Comparison of ENCODE assay signal across 8 cellular contexts in the genomic region with DNA sequence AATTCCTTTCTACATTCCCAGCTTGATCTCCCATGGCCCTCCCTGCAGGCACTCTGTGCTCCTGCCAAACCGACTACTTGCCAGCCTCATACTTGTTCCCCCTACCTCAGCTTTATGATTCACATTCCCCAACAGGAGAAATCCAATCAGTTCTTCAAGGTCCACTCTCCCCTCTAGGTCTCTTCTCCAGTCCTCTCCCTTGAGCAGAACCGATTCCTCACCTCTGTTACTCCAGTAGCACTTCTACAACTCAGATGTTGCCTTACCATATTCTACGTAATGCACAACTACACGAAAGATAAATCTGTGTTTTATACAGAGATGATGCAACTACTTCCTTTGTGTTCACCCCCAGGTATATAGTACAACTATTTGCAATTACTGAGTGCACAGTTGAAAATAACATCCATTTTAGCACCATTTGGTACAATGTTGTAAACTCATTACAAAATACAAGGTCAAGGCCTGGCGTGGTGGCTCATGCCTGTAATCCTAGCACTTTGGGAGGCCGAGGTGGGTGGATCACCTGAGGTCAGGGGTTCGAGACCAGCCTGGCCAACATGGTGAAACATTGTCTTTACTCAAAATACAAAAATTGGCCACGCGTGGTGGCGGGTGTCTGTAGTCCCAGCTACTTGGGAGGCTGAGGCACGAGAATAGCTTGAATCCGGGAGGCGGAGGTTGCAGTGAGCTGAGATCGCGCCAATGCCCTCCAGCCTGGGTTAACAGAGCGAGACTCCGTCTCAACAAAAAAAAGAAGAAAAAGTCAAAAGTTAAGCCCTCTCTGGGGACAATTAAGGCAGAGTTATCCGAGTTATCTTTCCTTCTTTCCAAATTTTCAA. TPM values are rescaled to one million over a fixed set of nuclear protein-coding genes. Genes with fewer than 3 reads are reported as not detected.
DNase-seq lines count a peak whose midpoint lies in the region; ATAC-seq, FAIRE-seq and TF ChIP-seq lines count a peak whose summit lies in the region.

No MANE protein-coding gene starts in this region.

- no peaks in the 10 kb centered on the region for H3K9me3 ChIP-seq in A549
- H3K9me3 ChIP-seq in muscle layer of duodenum (ENCODE audit: control insufficient read depth in 1 of 2, low read length in 2 of 2): no peaks in the 10 kb centered on the region

- TF ChIP-seq CTCF in A549 (IDR thresholded peaks at IDR 0.05) (no peak), cardiac fibroblast (IDR thresholded peaks at IDR 0.05; ENCODE audit: low read depth, low read length) (no peak)

- H3K36me3 Mint-ChIP-seq in IgD-negative memory B cell: peaks cover 5% of the 10 kb centered on the region

- H3K4me2 ChIP-seq in A549: peak overlapping the region; percentile 76

- no peak for TF ChIP-seq RAD21 in A549 (conservative IDR thresholded peaks at IDR 0.05 in 1 of 2, IDR thresholded peaks at IDR 0.05 in 1 of 2)

- H3K27me3 ChIP-seq in muscle layer of duodenum (ENCODE audit: low read depth, low read length): no peaks in the 10 kb centered on the region

- ATAC-seq in A549 (no peak), HG02852 (IDR thresholded peaks at IDR 0.05; ENCODE audit: unreplicated experiment) (no peak)

- CTCF ChIA-PET in A549 (lab: Yijun Ruan, JAX): interaction anchor here (1.2 to 1.3 kb wide), 2 partner anchors 14 to 55 kb away, joined by 3 to 5 read pairs; no protein-coding TSS in a partner anchor

- H3K4me3 ChIP-seq in A549: peak overlapping the region; percentile 88
- H3K4me3 ChIP-seq in cardiac fibroblast (replicated peaks in 1 of 2; ENCODE audit: low read depth in 2 of 2, low read length in 2 of 2): peak overlapping the region; percentile 79 to 83
- H3K4me3 ChIP-seq in muscle layer of duodenum (ENCODE audit: low read depth in 1 of 2, low read length in 2 of 2): peak overlapping the region; percentile 71 to 88

- H3K4me1 Mint-ChIP-seq in IgD-negative memory B cell: peaks cover 38 to 65% (median 47%) of the 10 kb centered on the region in 3 donors

- WGBS in A549 (ENCODE audit: missing lambda C conversion rate): 87% methylated on average over 18 of the region's 18 CpGs

- FAIRE-seq in A549 (lab: Jason Lieb, UNC): no peak

- H3K27ac Mint-ChIP-seq in IgD-negative memory B cell: peak overlapping the region in 2 of 3 donors; percentile 17 to 100

- H3K27ac ChIP-seq in A549 (peak overlapping the region; percentile 97 to 99; a peak in 5 of 6 replicates), muscle layer of duodenum (ENCODE audit: low read length) (peak overlapping the region; percentile 99)

- no peak for TF ChIP-seq POLR2A in A549 (IDR thresholded peaks at IDR 0.05; ENCODE audit: low read length)

- H3K4me3 Mint-ChIP-seq in IgD-negative memory B cell: peak overlapping the region in 3 of 4 donors; percentile 38 to 99 (median 67)

- POLR2A ChIA-PET in A549 (lab: Yijun Ruan, JAX): no interaction called here

- no peak for TF ChIP-seq EP300 in A549 (IDR thresholded peaks at IDR 0.05)

- H3K9me3 Mint-ChIP-seq in IgD-negative memory B cell: peaks cover 0 to 9% (median 0%) of the 10 kb centered on the region in 3 donors

- peaks cover 0 to 28% of the 10 kb centered on the region in 2 donors for H3K36me3 ChIP-seq in muscle layer of duodenum (ENCODE audit: control insufficient read depth in 1 of 2, insufficient read depth in 2 of 2, low read length in 2 of 2)

- peaks cover 5% of the 10 kb centered on the region for H3K27me3 Mint-ChIP-seq in IgD-negative memory B cell

- H3K4me1 ChIP-seq in A549 (peaks cover 35% of the 10 kb centered on the region; the same call in 2 of the 3 replicates), muscle layer of duodenum (ENCODE audit: control insufficient read depth in 1 of 2, insufficient read depth in 2 of 2, low read length in 2 of 2) (peaks cover 25 to 55% of the 10 kb centered on the region in 2 donors)

- DNase-seq in A549 (ENCODE audit: low read depth in 1 of 2, low spot score in 1 of 2) (no peak), cardiac fibroblast (ENCODE audit: low read depth in 2 of 2) (no peak), AG08396 (ENCODE audit: low spot score) (no peak), Kasumi-1 (lab: John Stamatoyannopoulos, UW) (no peak), NK-92 (lab: John Stamatoyannopoulos, UW; ENCODE audit: unreplicated experiment) (no peak)

TF ChIP-seq in A549, 52 proteins besides CTCF, POLR2A, EP300 and RAD21 (continues in another document):
- no peak for TF ChIP-seq ESRRA (IDR thresholded peaks at IDR 0.05; ENCODE audit: borderline replicate concordance, low read length)
- no peak for TF ChIP-seq ZNF302 (CRISPR knock-in tag; IDR thresholded peaks at IDR 0.05)
- no peak for TF ChIP-seq CBX8 (IDR thresholded peaks at IDR 0.05)
- no peak for TF ChIP-seq ZFP36 (IDR thresholded peaks at IDR 0.05; ENCODE audit: borderline replicate concordance, partially characterized antibody)
- TF ChIP-seq RNF2 (IDR thresholded peaks at IDR 0.05; ENCODE audit: borderline replicate concordance, low read depth): no peak
- TF ChIP-seq MAFK (IDR thresholded peaks at IDR 0.05; ENCODE audit: partially characterized antibody): no peak
- no peak for TF ChIP-seq HOXB13 (CRISPR knock-in tag; IDR thresholded peaks at IDR 0.05; ENCODE audit: low read depth)
- TF ChIP-seq KDM5A (IDR thresholded peaks at IDR 0.05): no peak
- TF ChIP-seq CHD4 (IDR thresholded peaks at IDR 0.05; ENCODE audit: borderline replicate concordance): no peak
- TF ChIP-seq, protein P1, sequence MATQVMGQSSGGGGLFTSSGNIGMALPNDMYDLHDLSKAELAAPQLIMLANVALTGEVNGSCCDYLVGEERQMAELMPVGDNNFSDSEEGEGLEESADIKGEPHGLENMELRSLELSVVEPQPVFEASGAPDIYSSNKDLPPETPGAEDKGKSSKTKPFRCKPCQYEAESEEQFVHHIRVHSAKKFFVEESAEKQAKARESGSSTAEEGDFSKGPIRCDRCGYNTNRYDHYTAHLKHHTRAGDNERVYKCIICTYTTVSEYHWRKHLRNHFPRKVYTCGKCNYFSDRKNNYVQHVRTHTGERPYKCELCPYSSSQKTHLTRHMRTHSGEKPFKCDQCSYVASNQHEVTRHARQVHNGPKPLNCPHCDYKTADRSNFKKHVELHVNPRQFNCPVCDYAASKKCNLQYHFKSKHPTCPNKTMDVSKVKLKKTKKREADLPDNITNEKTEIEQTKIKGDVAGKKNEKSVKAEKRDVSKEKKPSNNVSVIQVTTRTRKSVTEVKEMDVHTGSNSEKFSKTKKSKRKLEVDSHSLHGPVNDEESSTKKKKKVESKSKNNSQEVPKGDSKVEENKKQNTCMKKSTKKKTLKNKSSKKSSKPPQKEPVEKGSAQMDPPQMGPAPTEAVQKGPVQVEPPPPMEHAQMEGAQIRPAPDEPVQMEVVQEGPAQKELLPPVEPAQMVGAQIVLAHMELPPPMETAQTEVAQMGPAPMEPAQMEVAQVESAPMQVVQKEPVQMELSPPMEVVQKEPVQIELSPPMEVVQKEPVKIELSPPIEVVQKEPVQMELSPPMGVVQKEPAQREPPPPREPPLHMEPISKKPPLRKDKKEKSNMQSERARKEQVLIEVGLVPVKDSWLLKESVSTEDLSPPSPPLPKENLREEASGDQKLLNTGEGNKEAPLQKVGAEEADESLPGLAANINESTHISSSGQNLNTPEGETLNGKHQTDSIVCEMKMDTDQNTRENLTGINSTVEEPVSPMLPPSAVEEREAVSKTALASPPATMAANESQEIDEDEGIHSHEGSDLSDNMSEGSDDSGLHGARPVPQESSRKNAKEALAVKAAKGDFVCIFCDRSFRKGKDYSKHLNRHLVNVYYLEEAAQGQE (IDR thresholded peaks at IDR 0.05): no peak
- TF ChIP-seq, protein P2, sequence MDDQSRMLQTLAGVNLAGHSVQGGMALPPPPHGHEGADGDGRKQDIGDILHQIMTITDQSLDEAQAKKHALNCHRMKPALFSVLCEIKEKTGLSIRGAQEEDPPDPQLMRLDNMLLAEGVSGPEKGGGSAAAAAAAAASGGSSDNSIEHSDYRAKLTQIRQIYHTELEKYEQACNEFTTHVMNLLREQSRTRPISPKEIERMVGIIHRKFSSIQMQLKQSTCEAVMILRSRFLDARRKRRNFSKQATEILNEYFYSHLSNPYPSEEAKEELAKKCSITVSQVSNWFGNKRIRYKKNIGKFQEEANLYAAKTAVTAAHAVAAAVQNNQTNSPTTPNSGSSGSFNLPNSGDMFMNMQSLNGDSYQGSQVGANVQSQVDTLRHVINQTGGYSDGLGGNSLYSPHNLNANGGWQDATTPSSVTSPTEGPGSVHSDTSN (IDR thresholded peaks at IDR 0.05): no peak
- TF ChIP-seq NPAS2 (CRISPR knock-in tag; IDR thresholded peaks at IDR 0.05; ENCODE audit: borderline replicate concordance): no peak
- TF ChIP-seq NFE2L2 (conservative IDR thresholded peaks at IDR 0.05; ENCODE audit: low read length): no peak
- TF ChIP-seq BHLHE40 (IDR thresholded peaks at IDR 0.05; ENCODE audit: low read depth, low read length): no peak
- TF ChIP-seq MAZ (IDR thresholded peaks at IDR 0.05; ENCODE audit: borderline replicate concordance, low read depth, low read length): no peak
- TF ChIP-seq, protein P3, sequence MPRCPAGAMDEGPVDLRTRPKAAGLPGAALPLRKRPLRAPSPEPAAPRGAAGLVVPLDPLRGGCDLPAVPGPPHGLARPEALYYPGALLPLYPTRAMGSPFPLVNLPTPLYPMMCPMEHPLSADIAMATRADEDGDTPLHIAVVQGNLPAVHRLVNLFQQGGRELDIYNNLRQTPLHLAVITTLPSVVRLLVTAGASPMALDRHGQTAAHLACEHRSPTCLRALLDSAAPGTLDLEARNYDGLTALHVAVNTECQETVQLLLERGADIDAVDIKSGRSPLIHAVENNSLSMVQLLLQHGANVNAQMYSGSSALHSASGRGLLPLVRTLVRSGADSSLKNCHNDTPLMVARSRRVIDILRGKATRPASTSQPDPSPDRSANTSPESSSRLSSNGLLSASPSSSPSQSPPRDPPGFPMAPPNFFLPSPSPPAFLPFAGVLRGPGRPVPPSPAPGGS (IDR thresholded peaks at IDR 0.05): no peak
- no peak for TF ChIP-seq CHD2 (IDR thresholded peaks at IDR 0.05; ENCODE audit: low read length, partially characterized antibody)
- TF ChIP-seq RCOR1 (IDR thresholded peaks at IDR 0.05; ENCODE audit: low read depth, low read length): no peak
- no peak for TF ChIP-seq SREBF2 (IDR thresholded peaks at IDR 0.05)

RNA-seq across cellular contexts. Expression of a gene that starts 2.9 kb away (rescaled TPM):
- polyA plus RNA-seq in A549 (2011; rRNA removed) (7.5 and 13.9 TPM in 2 replicates), A549 (2017; fragmentation: RNase III; extraction: RNeasy Plus Mini Kit Qiagen cat#74134 plus additional on column Dnase treatment) (9.0 to 9.8 TPM (median 9.3 TPM) in 3 replicates), IgD-negative memory B cell (3.7 TPM)
- polyA plus RNA-seq in A549 (2012; cell fraction: cytosol; rRNA removed): 2.6 and 3.5 TPM in 2 replicates
- polyA plus RNA-seq in A549 (2012; cell fraction: nucleus; rRNA removed): 0.91 and 1.4 TPM in 2 replicates
- polyA minus RNA-seq in A549 (2011; rRNA and poly(A)+ RNA removed): 1.2 TPM in 2 replicates

RNA-seq across cellular contexts. Expression of a gene that starts 39.3 kb away (rescaled TPM):
- polyA plus RNA-seq in A549 (2011; rRNA removed) (40.5 and 45.0 TPM in 2 replicates), A549 (2017; fragmentation: RNase III; extraction: RNeasy Plus Mini Kit Qiagen cat#74134 plus additional on column Dnase treatment) (21.4 to 27.1 TPM (median 24.9 TPM) in 3 replicates), IgD-negative memory B cell (148 TPM)
- polyA plus RNA-seq in A549 (2012; cell fraction: cytosol; rRNA removed): 7.7 and 10.1 TPM in 2 replicates
- polyA plus RNA-seq in A549 (2012; cell fraction: nucleus; rRNA removed): 7.4 and 7.7 TPM in 2 replicates
- 26.2 and 30.5 TPM in 2 replicates for polyA minus RNA-seq in A549 (2011; rRNA and poly(A)+ RNA removed)
